In genomic region chr12:120498870-120499515, GRCh38 we compare ENCODE assay signal across 1 cellular context.
A peak's percentile ranks its signal among the peaks of the same experiment; 100 is the strongest.
TF ChIP-seq lines count a peak whose summit lies in the region.

No MANE protein-coding gene starts in this region.

TF ChIP-seq in GM12891, 5 proteins besides CTCF, POLR2A, EP300 and RAD21:
- no peak for TF ChIP-seq POU2F2 (IDR thresholded peaks at IDR 0.05; ENCODE audit: low read depth, low read length)
- no peak for TF ChIP-seq SPI1 (IDR thresholded peaks at IDR 0.05; ENCODE audit: low read depth, low read length)
- no peak for TF ChIP-seq TAF1 (IDR thresholded peaks at IDR 0.05; ENCODE audit: low read depth, low read length)
- TF ChIP-seq PAX5 (IDR thresholded peaks at IDR 0.05; ENCODE audit: insufficient read depth, low read length, severe bottlenecking): no peak
- 0 out of 2 replicates have a peak, but pooled peaks have one; percentile 33 for TF ChIP-seq POLR2AphosphoS5 (IDR thresholded peaks at IDR 0.05; ENCODE audit: low read depth, low read length)
